10 cellular contexts compared by ENCODE assay signal in the genomic region with DNA sequence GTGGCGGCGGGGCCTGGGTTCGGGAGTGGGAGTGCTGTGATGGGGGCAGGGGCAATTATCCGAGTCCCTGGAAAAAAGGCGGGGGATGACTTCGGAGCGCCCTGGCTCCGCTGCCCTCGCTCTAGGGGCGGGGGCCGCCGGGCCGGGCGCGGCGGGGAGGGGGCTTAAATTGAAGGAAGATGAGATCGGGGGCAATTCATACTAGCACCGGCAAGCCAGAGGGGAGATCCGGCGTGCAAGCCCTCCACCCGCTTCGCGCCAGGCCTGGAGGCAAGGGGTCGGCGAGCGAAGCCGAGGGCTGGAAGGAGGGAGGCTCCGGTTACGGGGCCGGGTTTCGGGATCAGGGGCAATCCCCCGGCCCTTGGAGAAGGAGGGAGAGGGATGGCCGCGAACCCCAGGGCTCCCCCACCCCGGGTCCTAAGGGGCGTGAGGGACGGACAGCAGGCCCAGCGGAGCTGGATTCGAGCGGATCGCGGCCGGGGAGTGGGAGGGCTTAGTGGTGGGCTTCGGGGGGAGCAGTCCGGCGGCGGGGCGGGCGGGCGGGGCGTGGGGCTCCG. TPM values are rescaled to one million over a fixed set of nuclear protein-coding genes. Genes with fewer than 3 reads are reported as not detected.
A peak's percentile ranks its signal among the peaks of the same experiment; 100 is the strongest.
DNase-seq lines count a peak whose midpoint lies in the region; ATAC-seq and TF ChIP-seq lines count a peak whose summit lies in the region.
"Had no signal": no experiment of that assay in that cellular context is flagged by ENCODE, and none has a peak within 500 bp of the region (broad histone marks: within the 10 kb centered on the region; RNA-seq: fewer than 3 reads in every experiment).

No MANE protein-coding gene starts in this region.

- H3K27me3 ChIP-seq in trophoblast cell (ENCODE audit: insufficient read depth, low read length) = peaks cover 7% of the 10 kb centered on the region
- no peaks in the 10 kb centered on the region for H3K27me3 ChIP-seq in gastrocnemius medialis

- in situ Hi-C loops in gastrocnemius medialis (cut with MboI; ENCODE audit: low sequenced_read_pairs in 4 of 4) = loop anchor here in 1 of 4 donors (5.0 kb wide), 1 partner anchor 51 kb away; no protein-coding TSS in a partner anchor

- peak overlapping the region; percentile 77 for H4K91ac ChIP-seq in trophoblast cell (ENCODE audit: low read depth, low read length)

- peak; percentile 49 for DNase-seq in DMS 273 (lab: John Stamatoyannopoulos, UW; ENCODE audit: unreplicated experiment)
- no peak for DNase-seq in DMS 273 treated with DMSO at 0.1 percent for 48 hours (lab: John Stamatoyannopoulos, UW)
- DNase-seq in ecto neural progenitor cell (ENCODE audit: low spot score) = peak; percentile 67
- no peak for DNase-seq in trophoblast cell
- DNase-seq in gastrocnemius medialis = no peak
- DNase-seq: NCI-H2081 treated with DMSO at 0.1 percent for 48 hours had no signal

- H3K4me1 ChIP-seq in HEK293 (ENCODE audit: control insufficient read depth, insufficient read depth, low read length) (peaks cover 6% of the 10 kb centered on the region; the same call in 1 of the 2 replicates), trophoblast cell (ENCODE audit: control insufficient read depth in 1 of 2, insufficient read depth in 2 of 2, low read length in 2 of 2) (peaks cover 2 to 12% of the 10 kb centered on the region in 2 experiments), gastrocnemius medialis (peaks cover 0 to 10% of the 10 kb centered on the region in 2 donors)

- H3K79me1 ChIP-seq in trophoblast cell (ENCODE audit: low read length) = peaks cover 9% of the 10 kb centered on the region

- H3K79me2 ChIP-seq in trophoblast cell (ENCODE audit: control insufficient read depth, insufficient read depth, low read length, poor library complexity) = peaks cover 2% of the 10 kb centered on the region

- H4K12ac ChIP-seq in trophoblast cell (ENCODE audit: low read depth, low read length) = no peak overlapping the region

- no peak overlapping the region for H3K9ac ChIP-seq in trophoblast cell (ENCODE audit: low read length)

- H2AFZ ChIP-seq in trophoblast cell (ENCODE audit: insufficient read depth, low read length, poor library complexity) = no peak overlapping the region

- TF ChIP-seq POLR2A in gastrocnemius medialis (IDR thresholded peaks at IDR 0.05) = no peak

- H4K8ac ChIP-seq in trophoblast cell (ENCODE audit: low read depth, low read length) = no peak overlapping the region

- H3K9me3 ChIP-seq in HEK293 (ENCODE audit: control insufficient read depth, insufficient read depth, low read depth, low read length) = no peaks in the 10 kb centered on the region
- no peaks in the 10 kb centered on the region for H3K9me3 ChIP-seq in trophoblast cell (ENCODE audit: insufficient read depth, low read depth, low read length)
- H3K9me3 ChIP-seq in gastrocnemius medialis = no peaks in the 10 kb centered on the region

- POLR2A ChIA-PET in HEK293 (lab: Yijun Ruan, JAX) = interaction anchor here (0.7 to 1.8 kb wide), 4 partner anchors 22 to 118 kb away, joined by 3 to 16 read pairs (median 4); no protein-coding TSS in a partner anchor

- ATAC-seq in gastrocnemius medialis (no peak), GM21825 (IDR thresholded peaks at IDR 0.05; ENCODE audit: unreplicated experiment) (no peak), HG02642 (IDR thresholded peaks at IDR 0.05; ENCODE audit: poor library complexity, unreplicated experiment) (no peak)

- no peak for TF ChIP-seq CTCF in HEK293 (tag by site-specific recombination; IDR thresholded peaks at IDR 0.05)
- no peak for TF ChIP-seq CTCF in gastrocnemius medialis (IDR thresholded peaks at IDR 0.05 in 4 of 5, conservative IDR thresholded peaks at IDR 0.05 in 1 of 5)

- H3K27ac ChIP-seq in HEK293 (ENCODE audit: extremely low read depth, low read depth, low read length) (no peak overlapping the region; the same call in 1 of the 2 replicates), trophoblast cell (ENCODE audit: low read depth, low read length) (no peak overlapping the region), gastrocnemius medialis (no peak overlapping the region)
- H3K27ac ChIP-seq: 22Rv1 had no signal

- intact Hi-C loops in gastrocnemius medialis (cut with DNase I; ENCODE audit: low total_unique reads) = loop anchor here (2.0 to 5.0 kb wide), 4 partner anchors 44 to 184 kb away; a partner anchor contains a TSS

- H3K4me2 ChIP-seq in trophoblast cell (ENCODE audit: low read length) = no peak overlapping the region

- peak overlapping the region; percentile 71 for H3K18ac ChIP-seq in trophoblast cell (ENCODE audit: low read length)

- H3K4me3 ChIP-seq in HEK293 (ENCODE audit: low read depth, low read length) (no peak overlapping the region), trophoblast cell (ENCODE audit: low read depth, low read length) (no peak overlapping the region), gastrocnemius medialis (no peak overlapping the region)

- H2AK5ac ChIP-seq in trophoblast cell (ENCODE audit: low read length) = no peak overlapping the region

- no peak overlapping the region for H3K14ac ChIP-seq in trophoblast cell (ENCODE audit: low read length)

- H2BK5ac ChIP-seq in trophoblast cell (ENCODE audit: low read depth, low read length, poor library complexity) = no peak overlapping the region

- H2BK12ac ChIP-seq in trophoblast cell (ENCODE audit: low read length) = no peak overlapping the region

- CTCF ChIA-PET in HEK293 (lab: Yijun Ruan, JAX) = no interaction called here

- no peak overlapping the region for H3K23ac ChIP-seq in trophoblast cell (ENCODE audit: low read length)

- H3K36me3 ChIP-seq in HEK293 (ENCODE audit: control insufficient read depth in 2 of 2, insufficient read depth in 1 of 2, low read length in 2 of 2) (no peaks in the 10 kb centered on the region), trophoblast cell (ENCODE audit: control insufficient read depth in 1 of 2, insufficient read depth in 2 of 2, low read length in 2 of 2) (no peaks in the 10 kb centered on the region), gastrocnemius medialis (no peaks in the 10 kb centered on the region)

- peak overlapping the region; percentile 62 for H3K4ac ChIP-seq in trophoblast cell (ENCODE audit: low read depth, low read length)

- peak overlapping the region; percentile 38 for H2BK120ac ChIP-seq in trophoblast cell (ENCODE audit: insufficient read depth, low read length, poor library complexity)

- WGBS in trophoblast cell (ENCODE audit: extremely low coverage, insufficient coverage, insufficient read length) = no CpG with 5 or more reads among the region's 52 CpGs

TF ChIP-seq in HEK293, 187 proteins besides CTCF, POLR2A, EP300 and RAD21 (continues in another document):
- TF ChIP-seq ZNF335 (tag by site-specific recombination; conservative IDR thresholded peaks at IDR 0.05) (0 out of 2 replicates have a peak, but pooled peaks have one; percentile 28), ZBTB8A (tag by site-specific recombination; IDR thresholded peaks at IDR 0.05) (no peak; the same call in 1 of the 2 replicates), ZNF266 (tag by site-specific recombination; IDR thresholded peaks at IDR 0.05; ENCODE audit: low read depth) (no peak), ZBTB7A (tag by site-specific recombination; IDR thresholded peaks at IDR 0.05; ENCODE audit: low read depth) (peak; percentile 13; the same call in 1 of the 2 replicates), ZNF221 (tag by site-specific recombination; IDR thresholded peaks at IDR 0.05; ENCODE audit: borderline replicate concordance) (no peak), ZNF600 (tag by site-specific recombination; IDR thresholded peaks at IDR 0.05) (no peak), ZNF777 (tag by site-specific recombination; IDR thresholded peaks at IDR 0.05; ENCODE audit: borderline replicate concordance) (no peak), SP2 (tag by site-specific recombination; IDR thresholded peaks at IDR 0.05) (peak; percentile 41; the same call in 1 of the 2 replicates), ZBTB20 (tag by site-specific recombination; IDR thresholded peaks at IDR 0.05) (no peak)
- TF ChIP-seq, protein P1, sequence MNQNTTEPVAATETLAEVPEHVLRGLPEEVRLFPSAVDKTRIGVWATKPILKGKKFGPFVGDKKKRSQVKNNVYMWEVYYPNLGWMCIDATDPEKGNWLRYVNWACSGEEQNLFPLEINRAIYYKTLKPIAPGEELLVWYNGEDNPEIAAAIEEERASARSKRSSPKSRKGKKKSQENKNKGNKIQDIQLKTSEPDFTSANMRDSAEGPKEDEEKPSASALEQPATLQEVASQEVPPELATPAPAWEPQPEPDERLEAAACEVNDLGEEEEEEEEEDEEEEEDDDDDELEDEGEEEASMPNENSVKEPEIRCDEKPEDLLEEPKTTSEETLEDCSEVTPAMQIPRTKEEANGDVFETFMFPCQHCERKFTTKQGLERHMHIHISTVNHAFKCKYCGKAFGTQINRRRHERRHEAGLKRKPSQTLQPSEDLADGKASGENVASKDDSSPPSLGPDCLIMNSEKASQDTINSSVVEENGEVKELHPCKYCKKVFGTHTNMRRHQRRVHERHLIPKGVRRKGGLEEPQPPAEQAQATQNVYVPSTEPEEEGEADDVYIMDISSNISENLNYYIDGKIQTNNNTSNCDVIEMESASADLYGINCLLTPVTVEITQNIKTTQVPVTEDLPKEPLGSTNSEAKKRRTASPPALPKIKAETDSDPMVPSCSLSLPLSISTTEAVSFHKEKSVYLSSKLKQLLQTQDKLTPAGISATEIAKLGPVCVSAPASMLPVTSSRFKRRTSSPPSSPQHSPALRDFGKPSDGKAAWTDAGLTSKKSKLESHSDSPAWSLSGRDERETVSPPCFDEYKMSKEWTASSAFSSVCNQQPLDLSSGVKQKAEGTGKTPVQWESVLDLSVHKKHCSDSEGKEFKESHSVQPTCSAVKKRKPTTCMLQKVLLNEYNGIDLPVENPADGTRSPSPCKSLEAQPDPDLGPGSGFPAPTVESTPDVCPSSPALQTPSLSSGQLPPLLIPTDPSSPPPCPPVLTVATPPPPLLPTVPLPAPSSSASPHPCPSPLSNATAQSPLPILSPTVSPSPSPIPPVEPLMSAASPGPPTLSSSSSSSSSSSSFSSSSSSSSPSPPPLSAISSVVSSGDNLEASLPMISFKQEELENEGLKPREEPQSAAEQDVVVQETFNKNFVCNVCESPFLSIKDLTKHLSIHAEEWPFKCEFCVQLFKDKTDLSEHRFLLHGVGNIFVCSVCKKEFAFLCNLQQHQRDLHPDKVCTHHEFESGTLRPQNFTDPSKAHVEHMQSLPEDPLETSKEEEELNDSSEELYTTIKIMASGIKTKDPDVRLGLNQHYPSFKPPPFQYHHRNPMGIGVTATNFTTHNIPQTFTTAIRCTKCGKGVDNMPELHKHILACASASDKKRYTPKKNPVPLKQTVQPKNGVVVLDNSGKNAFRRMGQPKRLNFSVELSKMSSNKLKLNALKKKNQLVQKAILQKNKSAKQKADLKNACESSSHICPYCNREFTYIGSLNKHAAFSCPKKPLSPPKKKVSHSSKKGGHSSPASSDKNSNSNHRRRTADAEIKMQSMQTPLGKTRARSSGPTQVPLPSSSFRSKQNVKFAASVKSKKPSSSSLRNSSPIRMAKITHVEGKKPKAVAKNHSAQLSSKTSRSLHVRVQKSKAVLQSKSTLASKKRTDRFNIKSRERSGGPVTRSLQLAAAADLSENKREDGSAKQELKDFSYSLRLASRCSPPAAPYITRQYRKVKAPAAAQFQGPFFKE (tag by site-specific recombination; IDR thresholded peaks at IDR 0.05; ENCODE audit: borderline replicate concordance) = no peak

RNA-seq across cellular contexts. Expression of a gene that starts 1.2 kb away (rescaled TPM):
- 26.2 and 26.3 TPM in 2 replicates for polyA plus RNA-seq in trophoblast cell (2013)
- total RNA-seq in gastrocnemius medialis = 1 to 10 TPM; 1.1 to 3.6 (median 2.4) TPM

Comparison
In these comparisons a context has a peak if more than half of its experiments do, and no peak if none do; other contexts are left out.
1. DNase-seq: peak in DMS 273 (single experiment) and ecto neural progenitor cell (single experiment); none in DMS 273 treated with DMSO at 0.1 percent for 48 hours (single experiment), trophoblast cell (0 of 2) and gastrocnemius medialis (0 of 2).